8 cellular contexts compared by ENCODE assay signal in genomic region chr9:74951107-74951720, GRCh38. TPM values are rescaled to one million over a fixed set of nuclear protein-coding genes. Genes with fewer than 3 reads are reported as not detected.
DNase-seq lines count a peak whose midpoint lies in the region; ATAC-seq and TF ChIP-seq lines count a peak whose summit lies in the region.

No MANE protein-coding gene starts in this region.

- H4K20me1 ChIP-seq in DOHH2 (ENCODE audit: control insufficient read depth, insufficient read depth, low read depth, low read length), result peaks cover 12% of the 10 kb centered on the region; the same call in 1 of the 2 replicates

- peak overlapping the region; percentile 95 for H3K27ac Mint-ChIP-seq in progenitor cell of endocrine pancreas

- H3K27me3 Mint-ChIP-seq in progenitor cell of endocrine pancreas, result no peaks in the 10 kb centered on the region

- no peaks in the 10 kb centered on the region for H3K27me3 ChIP-seq in DOHH2 (ENCODE audit: control insufficient read depth, low read length)
- H3K27me3 ChIP-seq in SJCRH30, result no peaks in the 10 kb centered on the region
- H3K27me3 ChIP-seq in esophagus muscularis mucosa, result no peaks in the 10 kb centered on the region

- no peak for TF ChIP-seq EP300 in esophagus muscularis mucosa (IDR thresholded peaks at IDR 0.05)

- no peaks in the 10 kb centered on the region for H3K36me3 Mint-ChIP-seq in progenitor cell of endocrine pancreas (ENCODE audit: insufficient read depth)

- H3K36me3 ChIP-seq in DOHH2 (ENCODE audit: control insufficient read depth, low read length) (peaks cover 40% of the 10 kb centered on the region), SJCRH30 (no peaks in the 10 kb centered on the region), esophagus muscularis mucosa (no peaks in the 10 kb centered on the region)

- H3K4me3 Mint-ChIP-seq in progenitor cell of endocrine pancreas (ENCODE audit: low read depth), result peak overlapping the region; percentile 98

- H3F3A ChIP-seq in DOHH2 (ENCODE audit: control insufficient read depth, insufficient read depth), result peaks cover 22% of the 10 kb centered on the region

- no peak overlapping the region for H3K27ac ChIP-seq in DOHH2 (ENCODE audit: low read depth, low read length)
- peak overlapping the region; percentile 94 for H3K27ac ChIP-seq in SJCRH30
- peak overlapping the region; percentile 96 to 99 (median 98) for H3K27ac ChIP-seq in esophagus muscularis mucosa (replicated peaks in 1 of 4)

- H3K9me3 Mint-ChIP-seq in progenitor cell of endocrine pancreas (ENCODE audit: low read depth), result no peaks in the 10 kb centered on the region

- no peaks in the 10 kb centered on the region for H3K9me2 ChIP-seq in DOHH2 (replicated peaks; ENCODE audit: control insufficient read depth, low read length)

- H3K9me3 ChIP-seq in DOHH2 (ENCODE audit: control insufficient read depth, insufficient read depth, low read length) (no peaks in the 10 kb centered on the region), SJCRH30 (replicated peaks) (no peaks in the 10 kb centered on the region), esophagus muscularis mucosa (no peaks in the 10 kb centered on the region)

- H3K4me1 Mint-ChIP-seq in progenitor cell of endocrine pancreas (ENCODE audit: low read depth), result peaks cover 2% of the 10 kb centered on the region

- H3K4me1 ChIP-seq in DOHH2 (ENCODE audit: control insufficient read depth, low read length) (peaks cover 40% of the 10 kb centered on the region), SJCRH30 (no peaks in the 10 kb centered on the region), esophagus muscularis mucosa (peaks cover 3 to 15% (median 14%) of the 10 kb centered on the region in 4 donors)

- H3K4me3 ChIP-seq in DOHH2 (ENCODE audit: low read length) (peak overlapping the region; percentile 96), SJCRH30 (peak overlapping the region; percentile 92), esophagus muscularis mucosa (peak overlapping the region; percentile 81 to 95 (median 92))

- intact Hi-C loops in esophagus muscularis mucosa (cut with DNase I), result loop anchor here (5.0 kb wide), 2 partner anchors 51 to 136 kb away; partner anchors contain the start of genes NMRK1 and OSTF1

- TF ChIP-seq CTCF in DOHH2 (IDR thresholded peaks at IDR 0.05; ENCODE audit: low read depth, low read length, poor library complexity, severe bottlenecking), result no peak
- no peak for TF ChIP-seq CTCF in esophagus muscularis mucosa (IDR thresholded peaks at IDR 0.05)
- TF ChIP-seq CTCF in progenitor cell of endocrine pancreas (IDR thresholded peaks at IDR 0.05; ENCODE audit: unreplicated experiment), result no peak

- no peak for ATAC-seq in activated CD4-positive, CD25-positive, alpha-beta regulatory T cell treated with anti-CD3 and anti-CD28 coated beads, Interleukin-2, amount 50 U/mL, for 24 hours

- 72% methylated on average over 20 of the region's 21 CpGs for WGBS in esophagus muscularis mucosa

- H3K79me2 ChIP-seq in DOHH2 (ENCODE audit: control insufficient read depth, low read length), result peaks cover 53% of the 10 kb centered on the region

- DNase-seq in SJCRH30 (no peak), esophagus muscularis mucosa (ENCODE audit: extremely low spot score) (no peak), progenitor cell of endocrine pancreas (ENCODE audit: low spot score, unreplicated experiment) (no peak), NCI-H1092 treated with DMSO at 0.1 percent for 48 hours (lab: John Stamatoyannopoulos, UW) (no peak)
- no peak for DNase-seq in central memory CD4-positive, alpha-beta T cell
- no peak for DNase-seq in activated CD4-positive, CD25-positive, alpha-beta regulatory T cell treated with anti-CD3 and anti-CD28 coated beads, Interleukin-2, amount 50 U/mL, for 72 hours

- H3K4me2 ChIP-seq in DOHH2 (ENCODE audit: low read length), result peak overlapping the region; percentile 95

- TF ChIP-seq POLR2A in esophagus muscularis mucosa (IDR thresholded peaks at IDR 0.05; ENCODE audit: low read depth), result no peak

RNA-seq across cellular contexts. Expression of gene C9orf40, which starts 1.5 kb away (rescaled TPM):
- 15.3 and 16.1 TPM in 2 replicates for total RNA-seq in SJCRH30 (2014; rRNA removed; shearing (Covaris generic))
- total RNA-seq in esophagus muscularis mucosa, result 1 to 10 TPM; 4.0 to 6.2 (median 5.5) TPM
- total RNA-seq in progenitor cell of endocrine pancreas, result 4.8 and 5.1 TPM in 2 replicates
